In the genomic region with DNA sequence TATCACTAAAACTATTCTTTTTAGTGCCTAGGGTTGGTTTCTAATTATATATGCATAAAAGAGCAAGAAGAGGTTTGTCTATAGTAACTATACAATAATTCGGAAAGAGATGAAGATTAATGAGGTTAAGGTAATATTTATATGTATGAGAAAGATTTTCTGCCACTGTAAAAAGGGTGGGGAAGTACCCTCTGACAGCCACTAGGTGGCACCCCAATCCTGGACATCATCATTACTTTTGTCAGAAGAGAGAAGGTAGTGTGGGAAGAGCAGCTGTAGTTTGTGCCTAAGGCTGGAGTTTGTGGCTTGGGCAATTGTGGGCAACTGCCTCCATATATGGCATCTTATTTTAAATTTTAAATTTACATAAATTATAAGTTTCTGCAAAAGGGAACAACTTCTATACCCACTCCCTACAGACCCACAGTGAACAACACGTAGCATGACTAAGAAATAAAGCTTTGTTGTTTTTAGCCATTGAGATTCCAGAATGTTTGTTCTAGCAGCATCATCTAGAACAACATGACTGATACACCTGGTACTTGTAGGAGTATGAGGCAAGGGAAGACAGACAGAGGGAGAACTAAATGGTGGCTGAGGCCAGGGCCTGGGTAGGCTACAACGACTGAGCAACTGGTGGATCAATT, we compare ENCODE assay signal across 8 cellular contexts. TPM values are rescaled to one million over a fixed set of nuclear protein-coding genes. Genes with fewer than 3 reads are reported as not detected.
DNase-seq lines count a peak whose midpoint lies in the region; ATAC-seq, FAIRE-seq and TF ChIP-seq lines count a peak whose summit lies in the region.

No MANE protein-coding gene starts in this region.

- H3K4me3 ChIP-seq in WERI-Rb-1 (ENCODE audit: low read depth, low read length) (no peak overlapping the region), mammary epithelial cell (replicated peaks in 1 of 3; ENCODE audit: insufficient read depth in 1 of 3, low read depth in 2 of 3, low read length in 3 of 3) (no peak overlapping the region), keratinocyte (ENCODE audit: control insufficient read depth in 2 of 3, extremely low read depth in 1 of 3, insufficient read depth in 2 of 3, low read depth in 1 of 3, low read length in 3 of 3) (no peak overlapping the region)

- dilution Hi-C loops in mammary epithelial cell (cut with HindIII; ENCODE audit: low sequenced_read_pairs) (no loop called here), keratinocyte (cut with MboI; ENCODE audit: extremely low pct_ligation_motif_present, low sequenced_read_pairs) (no loop called here)

- H3K9ac ChIP-seq in mammary epithelial cell (ENCODE audit: insufficient read depth, low read length), result no peak overlapping the region
- no peak overlapping the region for H3K9ac ChIP-seq in keratinocyte (ENCODE audit: control insufficient read depth, extremely low read depth, insufficient read depth, low read length)

- CTCF ChIA-PET in mammary epithelial cell (lab: Charles Lee; ENCODE audit: low non-redundant PET), result interaction anchor here (0.5 to 0.8 kb wide), 7 partner anchors 28 to 1254 kb away, joined by 3 to 7 read pairs (median 4); no protein-coding TSS in a partner anchor

- DNase-seq in SIG-M5 treated with dmso at 0.1 percent for 504 hours (lab: John Stamatoyannopoulos, UW; ENCODE audit: unreplicated experiment) (peak; percentile 81), SIG-M5 (lab: John Stamatoyannopoulos, UW) (no peak), NCI-H2107 treated with DMSO at 0.1 percent for 48 hours (lab: John Stamatoyannopoulos, UW; ENCODE audit: unreplicated experiment) (peak; percentile 85), WERI-Rb-1 (peak; percentile 43), mammary epithelial cell (peak; percentile 57), keratinocyte (ENCODE audit: low read depth, low spot score) (peak; percentile 11)
- peak; percentile 55 for DNase-seq in stimulated activated CD4-positive, alpha-beta T cell treated with anti-CD3 and anti-CD28 coated beads, Interleukin-1b, Interleukin-23, amount 100 ng/mL, for 48 hours

- FAIRE-seq in keratinocyte (lab: Jason Lieb, UNC), result peak; percentile 52

- no TSS peak for BruUV-seq in mammary epithelial cell (replicated peaks; lab: Mats Ljungman, UMichigan)

- no peaks in the 10 kb centered on the region for H3K9me3 ChIP-seq in WERI-Rb-1 (ENCODE audit: severe bottlenecking)
- H3K9me3 ChIP-seq in mammary epithelial cell (replicated peaks; ENCODE audit: insufficient read depth, low read length), result no peaks in the 10 kb centered on the region
- H3K9me3 ChIP-seq in keratinocyte (ENCODE audit: control insufficient read depth, low read depth, low read length), result no peaks in the 10 kb centered on the region

- H3K4me2 ChIP-seq in mammary epithelial cell (ENCODE audit: insufficient read depth, low read depth, low read length), result no peak overlapping the region
- no peak overlapping the region for H3K4me2 ChIP-seq in keratinocyte (ENCODE audit: control insufficient read depth, extremely low read depth, insufficient read depth, low read depth, low read length)

- no peaks in the 10 kb centered on the region for H3K9me1 ChIP-seq in keratinocyte (ENCODE audit: control insufficient read depth, extremely low read depth, insufficient read depth, low read length)

- H3K27ac ChIP-seq in WERI-Rb-1 (no peak overlapping the region), mammary epithelial cell (ENCODE audit: insufficient read depth, low read depth, low read length) (no peak overlapping the region), keratinocyte (ENCODE audit: control insufficient read depth, insufficient read depth, low read length) (no peak overlapping the region)

- no peaks in the 10 kb centered on the region for H4K20me1 ChIP-seq in mammary epithelial cell (ENCODE audit: insufficient read depth, low read length)
- H4K20me1 ChIP-seq in keratinocyte (ENCODE audit: control insufficient read depth, extremely low read depth, insufficient read depth, low read length), result no peaks in the 10 kb centered on the region

- ATAC-seq in HG02973 (IDR thresholded peaks at IDR 0.05; ENCODE audit: unreplicated experiment), result peak; percentile 59

- intact Hi-C loops in mammary epithelial cell (cut with micrococcal nuclease), result loop anchor here (1.0 to 5.0 kb wide), 6 partner anchors 58 to 707 kb away; a partner anchor contains a TSS

- H3K36me3 ChIP-seq in WERI-Rb-1, result no peaks in the 10 kb centered on the region
- H3K36me3 ChIP-seq in mammary epithelial cell (ENCODE audit: insufficient read depth, low read length), result no peaks in the 10 kb centered on the region
- H3K36me3 ChIP-seq in keratinocyte (ENCODE audit: control insufficient read depth in 2 of 2, extremely low read depth in 1 of 2, insufficient read depth in 2 of 2, low read length in 2 of 2), result peaks cover 3 to 11% of the 10 kb centered on the region in 2 experiments

- H2AFZ ChIP-seq in mammary epithelial cell (ENCODE audit: low read depth, low read length) (no peak overlapping the region), keratinocyte (ENCODE audit: control insufficient read depth, low read length) (no peak overlapping the region)

- TF ChIP-seq CTCF in WERI-Rb-1 (IDR thresholded peaks at IDR 0.05; ENCODE audit: low read depth, low read length) (peak; percentile 66), mammary epithelial cell (conservative IDR thresholded peaks at IDR 0.05 in 1 of 2, IDR thresholded peaks at IDR 0.05 in 1 of 2; ENCODE audit: extremely low read depth in 1 of 2, insufficient read depth in 1 of 2, low read depth in 1 of 2, low read length in 2 of 2) (peak; percentile 83 to 96), keratinocyte (optimal IDR thresholded peaks at IDR 0.05 in 1 of 3, IDR thresholded peaks at IDR 0.05 in 1 of 3, conservative IDR thresholded peaks at IDR 0.05 in 1 of 3; ENCODE audit: extremely low read depth in 1 of 3, insufficient read depth in 2 of 3, low read length in 3 of 3) (peak; percentile 70 to 85 (median 83))

- 64% methylated on average over 3 of the region's 3 CpGs for WGBS in mammary epithelial cell (ENCODE audit: low coverage, missing lambda C conversion rate)

- H3K27me3 ChIP-seq in WERI-Rb-1 (ENCODE audit: insufficient read depth, low read depth, severe bottlenecking) (no peaks in the 10 kb centered on the region), mammary epithelial cell (ENCODE audit: insufficient read depth, low read length) (no peaks in the 10 kb centered on the region), keratinocyte (ENCODE audit: control insufficient read depth, extremely low read depth, insufficient read depth, low read length) (no peaks in the 10 kb centered on the region)

- H3K79me2 ChIP-seq in mammary epithelial cell (ENCODE audit: insufficient read depth, low read length), result no peaks in the 10 kb centered on the region
- H3K79me2 ChIP-seq in keratinocyte (ENCODE audit: control insufficient read depth, insufficient read depth, low read length), result no peaks in the 10 kb centered on the region

- H3K4me1 ChIP-seq in mammary epithelial cell (ENCODE audit: insufficient read depth, low read length) (no peaks in the 10 kb centered on the region), keratinocyte (ENCODE audit: control insufficient read depth, extremely low read depth, insufficient read depth, low read length) (no peaks in the 10 kb centered on the region)

- in situ Hi-C loops in mammary epithelial cell (cut with MboI; ENCODE audit: low sequenced_read_pairs in 2 of 2), result loop anchor here in 1 of 2 donors (25.0 kb wide), 1 partner anchor 361 kb away; a partner anchor contains a TSS

RNA-seq across cellular contexts. Expression of a gene that starts 34.4 kb away (rescaled TPM):
- under 1 TPM in 1 of 2 donors, not detected in 1; 0.50 TPM for total RNA-seq in mammary epithelial cell
- polyA plus RNA-seq in mammary epithelial cell (not detected), keratinocyte (0.09 to 0.16 TPM (median 0.13 TPM) in 3 replicates)
- polyA minus RNA-seq in mammary epithelial cell (not detected), keratinocyte (0.29 to 0.30 TPM in 2 of 3 replicates, not detected in the other)
- polyA plus RNA-seq in keratinocyte (2011; ENCODE audit: low read depth), result 0.35 TPM
- not detected in 2 replicates for polyA plus RNA-seq in keratinocyte (2011; cell fraction: cytosol; rRNA removed)
- polyA plus RNA-seq in keratinocyte (2011; cell fraction: nucleus; rRNA removed), result 0.81 and 1.0 TPM in 2 replicates
- 0.10 TPM in 1 of 2 replicates, not detected in the other for polyA plus RNA-seq in keratinocyte (2012; ENCODE audit: low replicate concordance)
- not detected for polyA minus RNA-seq in keratinocyte (2011; cell fraction: cytosol; rRNA and poly(A)+ RNA removed)
- 0.74 and 1.4 TPM in 2 replicates for polyA minus RNA-seq in keratinocyte (2011; cell fraction: nucleus; rRNA and poly(A)+ RNA removed)

RNA-seq across cellular contexts. Expression of a gene that starts 57.1 kb away (rescaled TPM):
- 10 to 100 TPM; 36.1 to 52.2 TPM for total RNA-seq in mammary epithelial cell
- polyA plus RNA-seq in mammary epithelial cell (20.4 TPM), keratinocyte (30.4 to 35.7 TPM (median 33.0 TPM) in 3 replicates)
- polyA minus RNA-seq in mammary epithelial cell (70.1 TPM), keratinocyte (20.1 to 72.6 TPM (median 49.4 TPM) in 3 replicates)
- polyA plus RNA-seq in keratinocyte (2011; ENCODE audit: low read depth), result 8.6 TPM
- polyA plus RNA-seq in keratinocyte (2011; cell fraction: cytosol; rRNA removed), result 19.0 and 34.5 TPM in 2 replicates
- 46.4 and 57.9 TPM in 2 replicates for polyA plus RNA-seq in keratinocyte (2011; cell fraction: nucleus; rRNA removed)
- polyA plus RNA-seq in keratinocyte (2012; ENCODE audit: low replicate concordance), result 11.0 and 26.7 TPM in 2 replicates
- polyA minus RNA-seq in keratinocyte (2011; cell fraction: cytosol; rRNA and poly(A)+ RNA removed), result 19.4 TPM
- polyA minus RNA-seq in keratinocyte (2011; cell fraction: nucleus; rRNA and poly(A)+ RNA removed), result 40.6 and 77.7 TPM in 2 replicates
